36 cellular contexts compared by ENCODE assay signal in the genomic region with DNA sequence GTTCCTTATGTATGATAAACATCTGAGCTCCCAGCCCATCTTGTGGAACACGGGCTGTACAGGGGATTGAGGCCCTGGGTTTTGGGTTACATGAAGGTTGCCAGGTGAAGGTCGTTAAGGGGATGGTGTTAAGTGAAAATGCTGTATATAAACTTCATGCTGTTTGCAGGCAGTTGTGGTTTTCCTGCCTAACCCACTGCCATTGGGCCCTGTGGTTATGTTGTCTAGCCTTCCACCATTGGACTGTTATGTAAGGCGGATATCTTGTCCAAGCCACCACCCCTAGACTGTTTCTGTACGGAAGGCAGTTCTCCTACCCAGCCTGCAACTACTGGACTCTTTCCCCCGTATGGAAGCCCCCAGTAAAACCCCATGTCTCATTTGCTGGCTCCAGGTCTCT.
"Had no signal": no experiment of that assay in that cellular context is flagged by ENCODE, and none has a peak within 500 bp of the region (broad histone marks: within the 10 kb centered on the region; RNA-seq: fewer than 3 reads in every experiment).

No MANE protein-coding gene starts in this region.

- H3K27ac ChIP-seq: ascending aorta, cardiac muscle cell, coronary artery, dorsolateral prefrontal cortex, pancreas, prostate gland, skin epidermis, thoracic aorta, WERI-Rb-1 had no signal

- H3K4me1 Mint-ChIP-seq: activated naive CD4-positive, alpha-beta T cell treated with anti-CD3 and anti-CD28 coated beads, Interleukin-2, amount 10 ng/mL, durations not matched to agents 7 days and 5 days; brain; mesothelial cell of epicardium; naive B cell; stimulated activated effector memory CD8-positive, alpha-beta T cell treated with anti-CD3 and anti-CD28 coated beads, Interleukin-12 subunit alpha, Interleukin-12 subunit beta, amount 100 ng/mL, for 72 hours had no signal

- H3K27ac Mint-ChIP-seq: activated naive CD4-positive, alpha-beta T cell treated with anti-CD3 and anti-CD28 coated beads, Interleukin-2, amount 10 ng/mL, durations not matched to agents 7 days and 5 days; activated naive CD8-positive, alpha-beta T cell treated with anti-CD3 and anti-CD28 coated beads, Interleukin-2, amount 10 ng/mL, durations not matched to agents 7 days and 5 days; activated T-cell treated with anti-CD3 and anti-CD28 coated beads, Interleukin-2, amount 50 U/mL, for 24 hours; brain; mesothelial cell of epicardium; naive B cell; nephron progenitor cell; stimulated activated effector memory CD8-positive, alpha-beta T cell treated with anti-CD3 and anti-CD28 coated beads, Interleukin-12 subunit alpha, Interleukin-12 subunit beta, amount 100 ng/mL, for 72 hours; stimulated activated naive CD8-positive, alpha-beta T cell treated with anti-CD3 and anti-CD28 coated beads, Interleukin-15, Interleukin-2, amounts not matched to agents 100 ng/mL and 50 ng/mL, for 24 hours had no signal

- H3K4me1 ChIP-seq: pancreas, prostate gland had no signal

- H3K4me3 Mint-ChIP-seq: activated naive CD4-positive, alpha-beta T cell treated with anti-CD3 and anti-CD28 coated beads, Interleukin-2, amount 10 ng/mL, durations not matched to agents 7 days and 5 days; activated naive CD8-positive, alpha-beta T cell treated with anti-CD3 and anti-CD28 coated beads, Interleukin-2, amount 10 ng/mL, durations not matched to agents 7 days and 5 days; activated T-cell treated with anti-CD3 and anti-CD28 coated beads, Interleukin-2, amount 50 U/mL, for 24 hours; brain; mesothelial cell of epicardium; naive B cell; nephron progenitor cell; stimulated activated effector memory CD8-positive, alpha-beta T cell treated with anti-CD3 and anti-CD28 coated beads, Interleukin-12 subunit alpha, Interleukin-12 subunit beta, amount 100 ng/mL, for 72 hours; stimulated activated naive CD8-positive, alpha-beta T cell treated with anti-CD3 and anti-CD28 coated beads, Interleukin-15, Interleukin-2, amounts not matched to agents 100 ng/mL and 50 ng/mL, for 24 hours had no signal

- H3K9me3 ChIP-seq: ascending aorta, pancreas, prostate gland, thoracic aorta had no signal

- DNase-seq: activated CD4-positive, alpha-beta T cell treated with anti-CD3 and anti-CD28 coated beads for 48 hours; activated CD4-positive, alpha-beta T cell treated with anti-CD3 and anti-CD28 coated beads, Interleukin-2, amount 50 U/mL, for 48 hours; activated CD8-positive, alpha-beta memory T cell treated with anti-CD3 and anti-CD28 coated beads for 24 hours; activated CD8-positive, alpha-beta memory T cell treated with anti-CD3 and anti-CD28 coated beads, Interleukin-2, amount 50 U/mL, for 4 hours; activated gamma-delta T cell; activated naive CD4-positive, alpha-beta T cell treated with anti-CD3 and anti-CD28 coated beads, Interleukin-2, amount 10 ng/mL, durations not matched to agents 7 days and 5 days; activated naive CD8-positive, alpha-beta T cell treated with anti-CD3 and anti-CD28 coated beads, Interleukin-2, amount 10 ng/mL, durations not matched to agents 7 days and 5 days; activated T-cell treated with anti-CD3 and anti-CD28 coated beads, Interleukin-2, amount 50 U/mL, for 24 hours; cerebellar nuclear complex; dorsolateral prefrontal cortex; effector memory CD4-positive, alpha-beta T cell; head of caudate nucleus; hippocampal formation; kidney; left colon; naive B cell; nephron progenitor cell; pancreas; retina; stimulated activated CD4-positive, alpha-beta T cell treated with anti-CD3 and anti-CD28 coated beads, Interleukin-12 subunit alpha, Interleukin-12 subunit beta, amount 100 ng/mL, for 4 hours; stimulated activated CD4-positive, alpha-beta T cell treated with anti-CD3 and anti-CD28 coated beads, Interleukin-4, amount 100 ng/mL, for 24 hours; T-helper 9 cell; trophoblast cell; WERI-Rb-1 had no signal

- H3K27me3 ChIP-seq: ascending aorta, cardiac muscle cell had no signal

- H3K36me3 Mint-ChIP-seq: activated naive CD4-positive, alpha-beta T cell treated with anti-CD3 and anti-CD28 coated beads, Interleukin-2, amount 10 ng/mL, durations not matched to agents 7 days and 5 days; activated naive CD8-positive, alpha-beta T cell treated with anti-CD3 and anti-CD28 coated beads, Interleukin-2, amount 10 ng/mL, durations not matched to agents 7 days and 5 days; brain; mesothelial cell of epicardium; naive B cell; stimulated activated effector memory CD8-positive, alpha-beta T cell treated with anti-CD3 and anti-CD28 coated beads, Interleukin-12 subunit alpha, Interleukin-12 subunit beta, amount 100 ng/mL, for 72 hours had no signal

- ATAC-seq: activated CD4-positive, CD25-positive, alpha-beta regulatory T cell treated with anti-CD3 and anti-CD28 coated beads, Interleukin-2, amount 50 U/mL, for 24 hours; left colon; pancreas; sciatic nerve had no signal

- H3K27me3 Mint-ChIP-seq: activated naive CD4-positive, alpha-beta T cell treated with anti-CD3 and anti-CD28 coated beads, Interleukin-2, amount 10 ng/mL, durations not matched to agents 7 days and 5 days; activated naive CD8-positive, alpha-beta T cell treated with anti-CD3 and anti-CD28 coated beads, Interleukin-2, amount 10 ng/mL, durations not matched to agents 7 days and 5 days; activated T-cell treated with anti-CD3 and anti-CD28 coated beads, Interleukin-2, amount 50 U/mL, for 24 hours; stimulated activated naive CD8-positive, alpha-beta T cell treated with anti-CD3 and anti-CD28 coated beads, Interleukin-15, Interleukin-2, amounts not matched to agents 100 ng/mL and 50 ng/mL, for 24 hours had no signal

- H3K36me3 ChIP-seq: ascending aorta, cardiac muscle cell, pancreas, prostate gland, thoracic aorta, WERI-Rb-1 had no signal

- H3K9me3 Mint-ChIP-seq: activated naive CD4-positive, alpha-beta T cell treated with anti-CD3 and anti-CD28 coated beads, Interleukin-2, amount 10 ng/mL, durations not matched to agents 7 days and 5 days; activated naive CD8-positive, alpha-beta T cell treated with anti-CD3 and anti-CD28 coated beads, Interleukin-2, amount 10 ng/mL, durations not matched to agents 7 days and 5 days; activated T-cell treated with anti-CD3 and anti-CD28 coated beads, Interleukin-2, amount 50 U/mL, for 24 hours; brain; mesothelial cell of epicardium; nephron progenitor cell; stimulated activated effector memory CD8-positive, alpha-beta T cell treated with anti-CD3 and anti-CD28 coated beads, Interleukin-12 subunit alpha, Interleukin-12 subunit beta, amount 100 ng/mL, for 72 hours; stimulated activated naive CD8-positive, alpha-beta T cell treated with anti-CD3 and anti-CD28 coated beads, Interleukin-15, Interleukin-2, amounts not matched to agents 100 ng/mL and 50 ng/mL, for 24 hours had no signal

- H3K4me3 ChIP-seq: ascending aorta, cardiac muscle cell, coronary artery, dorsolateral prefrontal cortex, pancreas, prostate gland, skin epidermis, thoracic aorta had no signal
